7 cellular contexts compared by ENCODE assay signal in genomic region chr2:95076705-95077520, GRCh38.
DNase-seq lines count a peak whose midpoint lies in the region; ATAC-seq and TF ChIP-seq lines count a peak whose summit lies in the region.

No MANE protein-coding gene starts in this region.

- peak; percentile 89 for TF ChIP-seq CTCF in GM13977 (IDR thresholded peaks at IDR 0.05; ENCODE audit: extremely low read depth, insufficient read depth, missing control alignments)

- H3K27ac ChIP-seq in layer of hippocampus (ENCODE audit: low read depth, low read length) = peak overlapping the region; percentile 64

- peak; percentile 75 for ATAC-seq in HG02840 (IDR thresholded peaks at IDR 0.05; ENCODE audit: low FRiP score, unreplicated experiment)

- DNase-seq in GM13977 (ENCODE audit: low spot score) (peak; percentile 85), NCI-H2029 (lab: John Stamatoyannopoulos, UW) (peak; percentile 80), cerebellar cortex (ENCODE audit: low spot score) (peak; percentile 62)
- DNase-seq in activated CD4-positive, alpha-beta T cell treated with anti-CD3 and anti-CD28 coated beads for 1 hour = peak; percentile 83
- peak; percentile 91 to 93 for DNase-seq in stimulated activated CD4-positive, alpha-beta T cell treated with anti-CD3 and anti-CD28 coated beads, Interleukin-2, amount 100 ng/mL, for 24 hours

- in situ Hi-C loops in GM13977 (cut with MboI; ENCODE audit: low pct_unique_long_range_greater_than_20kb, low sequenced_read_pairs, unreplicated experiment) = no loop called here

- no peaks in the 10 kb centered on the region for H3K27me3 ChIP-seq in layer of hippocampus (ENCODE audit: control insufficient read depth, insufficient read depth, low read length)

Comparison
In these comparisons a context has a peak if more than half of its experiments do, and no peak if none do; other contexts are left out.
1. Peak in every context shown above with its lines: DNase-seq, ATAC-seq and H3K27ac ChIP-seq.